In genomic region chr16:86578499-86579267, GRCh38 we compare ENCODE assay signal across 11 cellular contexts. TPM values are rescaled to one million over a fixed set of nuclear protein-coding genes. Genes with fewer than 3 reads are reported as not detected.
A peak's percentile ranks its signal among the peaks of the same experiment; 100 is the strongest.
DNase-seq lines count a peak whose midpoint lies in the region; ATAC-seq and TF ChIP-seq lines count a peak whose summit lies in the region.
"Had no signal": no experiment of that assay in that cellular context is flagged by ENCODE, and none has a peak within 500 bp of the region (broad histone marks: within the 10 kb centered on the region; RNA-seq: fewer than 3 reads in every experiment).

Gene FOXL1, plus strand, starts transcription at chr16:86578549. Its CDS starts 175 bp downstream, at chr16:86578724.

- H3K4me3 ChIP-seq in HUES48 (ENCODE audit: low read depth, low read length) (peak within 1 kb of the TSS; percentile 63), breast epithelium (peak within 1 kb of the TSS; percentile 4 to 57 (median 23)), iPS-20b (ENCODE audit: low read length) (peak within 1 kb of the TSS; percentile 58), smooth muscle cell (peak within 1 kb of the TSS; percentile 53)

- TF ChIP-seq POLR2A in breast epithelium (IDR thresholded peaks at IDR 0.05), result no peak

- H3K27me3 ChIP-seq in HUES48 (ENCODE audit: control insufficient read depth, insufficient read depth, low read length) (peaks cover 99% of the 10 kb centered on the region), breast epithelium (peaks cover 0 to 69% of the 10 kb centered on the region in 2 donors), iPS-20b (ENCODE audit: insufficient read depth, low read length) (peaks cover 99% of the 10 kb centered on the region), smooth muscle cell (ENCODE audit: low read depth) (peaks cover 4% of the 10 kb centered on the region)

- H3K4me1 ChIP-seq in HUES48 (ENCODE audit: control insufficient read depth, insufficient read depth, low read length), result peaks cover 31% of the 10 kb centered on the region
- H3K4me1 ChIP-seq in breast epithelium, result no peaks in the 10 kb centered on the region
- peaks cover 22% of the 10 kb centered on the region for H3K4me1 ChIP-seq in iPS-20b (ENCODE audit: insufficient read depth, low read length)
- peaks cover 22% of the 10 kb centered on the region for H3K4me1 ChIP-seq in smooth muscle cell (ENCODE audit: low read depth)

- H3F3A ChIP-seq in smooth muscle cell (ENCODE audit: low read depth), result peaks cover 6% of the 10 kb centered on the region

- H2AFZ ChIP-seq in smooth muscle cell (ENCODE audit: low read depth), result peak within 1 kb of the TSS; percentile 13

- H3K9ac ChIP-seq in HUES48 (ENCODE audit: low read depth, low read length) (no peak within 1 kb of the TSS), iPS-20b (ENCODE audit: low read depth, low read length) (no peak within 1 kb of the TSS), smooth muscle cell (ENCODE audit: low read depth) (peak within 1 kb of the TSS; percentile 41)

- no peaks in the 10 kb centered on the region for H4K20me1 ChIP-seq in smooth muscle cell (ENCODE audit: low read depth)

- H3K4me2 ChIP-seq in smooth muscle cell, result peak within 1 kb of the TSS; percentile 91

- no peak for DNase-seq in breast epithelium (ENCODE audit: low spot score in 2 of 2)
- peak; percentile 67 for DNase-seq in smooth muscle cell (lab: John Stamatoyannopoulos, UW; ENCODE audit: unreplicated experiment)
- no peak for DNase-seq in stimulated activated naive CD4-positive, alpha-beta T cell treated with Interleukin-2 at 50 U/mL for 16 hours (lab: John Stamatoyannopoulos, UW)
- DNase-seq in GM20000 (ENCODE audit: low spot score), result no peak
- no peak for DNase-seq in NCI-H2107 treated with DMSO at 0.1 percent for 48 hours (lab: John Stamatoyannopoulos, UW; ENCODE audit: unreplicated experiment)
- DNase-seq in T-cell, result no peak
- DNase-seq: MM.1S, sigmoid colon had no signal

- intact Hi-C loops in breast epithelium (cut with DNase I; ENCODE audit: low total_unique reads), result no loop called here

- ATAC-seq in T-cell (replicated peaks in 1 of 4), result no peak

- POLR2A ChIA-PET in T-cell (lab: Charles Lee), result no interaction called here

- 4% methylated on average over 68 of the region's 73 CpGs for WGBS in smooth muscle cell (ENCODE audit: low lambda C conversion rate)

- no peak for TF ChIP-seq CTCF in breast epithelium (IDR thresholded peaks at IDR 0.05)
- TF ChIP-seq CTCF in smooth muscle cell (IDR thresholded peaks at IDR 0.05; ENCODE audit: borderline replicate concordance, insufficient read depth, poor library complexity, severe bottlenecking), result no peak
- TF ChIP-seq CTCF in GM20000 (IDR thresholded peaks at IDR 0.05; ENCODE audit: extremely low read depth, missing control alignments), result no peak

- H3K9me3 ChIP-seq in HUES48 (ENCODE audit: control insufficient read depth, insufficient read depth, low read length) (no peaks in the 10 kb centered on the region), breast epithelium (no peaks in the 10 kb centered on the region), iPS-20b (ENCODE audit: insufficient read depth, low read depth, low read length) (no peaks in the 10 kb centered on the region; the same call in 1 of the 2 replicates), smooth muscle cell (replicated peaks; ENCODE audit: low read depth) (no peaks in the 10 kb centered on the region)
- H3K9me3 ChIP-seq: sigmoid colon had no signal

- no peaks in the 10 kb centered on the region for H3K9me3 Mint-ChIP-seq in T-cell

- H3K4me1 Mint-ChIP-seq in T-cell, result peaks cover 8 to 15% (median 13%) of the 10 kb centered on the region in 3 donors

- peak within 1 kb of the TSS in 1 of 3 donors; percentile 31 for H3K4me3 Mint-ChIP-seq in T-cell

- H3K27ac ChIP-seq in HUES48 (ENCODE audit: low read depth, low read length) (no peak within 1 kb of the TSS), breast epithelium (peak within 1 kb of the TSS in 1 of 2 donors; percentile 51), iPS-20b (ENCODE audit: low read length) (no peak within 1 kb of the TSS), smooth muscle cell (ENCODE audit: low read depth) (peak within 1 kb of the TSS; percentile 59)

- CTCF ChIA-PET in T-cell (lab: Charles Lee), result no interaction called here

- H3K36me3 ChIP-seq in HUES48 (ENCODE audit: control insufficient read depth, insufficient read depth, low read length) (no peaks in the 10 kb centered on the region), breast epithelium (no peaks in the 10 kb centered on the region), iPS-20b (ENCODE audit: insufficient read depth, low read depth, low read length) (no peaks in the 10 kb centered on the region), smooth muscle cell (ENCODE audit: low read depth) (no peaks in the 10 kb centered on the region)
- H3K36me3 ChIP-seq: sigmoid colon had no signal

- peaks cover 59 to 80% of the 10 kb centered on the region in 2 donors for H3K27me3 Mint-ChIP-seq in T-cell

- no peaks in the 10 kb centered on the region for H3K36me3 Mint-ChIP-seq in T-cell

- no peak within 1 kb of the TSS for H3K27ac Mint-ChIP-seq in T-cell

- no peaks in the 10 kb centered on the region for H3K79me2 ChIP-seq in smooth muscle cell (ENCODE audit: low read depth)

RNA-seq across cellular contexts. Expression of gene FOXL1, which starts in this region (rescaled TPM):
- 1 to 10 TPM in 1 of 3 donors, under 1 TPM in 2; 0.16 to 1.5 (median 0.98) TPM for total RNA-seq in breast epithelium
- 4.6 and 6.8 TPM in 2 replicates for total RNA-seq in smooth muscle cell
- 3.8 and 5.4 TPM in 2 replicates for polyA plus RNA-seq in smooth muscle cell
- not detected for total RNA-seq in T-cell
- total RNA-seq: T-helper 1 cell treated with Interleukin-12 subunit alpha and Interleukin-12 subunit beta and Interleukin-4 antibody, amounts not matched to agents 30 ng/mL and 1 ng/mL, for 36 hours had no signal
